Comparison of ENCODE assay signal across 8 cellular contexts in the genomic region with DNA sequence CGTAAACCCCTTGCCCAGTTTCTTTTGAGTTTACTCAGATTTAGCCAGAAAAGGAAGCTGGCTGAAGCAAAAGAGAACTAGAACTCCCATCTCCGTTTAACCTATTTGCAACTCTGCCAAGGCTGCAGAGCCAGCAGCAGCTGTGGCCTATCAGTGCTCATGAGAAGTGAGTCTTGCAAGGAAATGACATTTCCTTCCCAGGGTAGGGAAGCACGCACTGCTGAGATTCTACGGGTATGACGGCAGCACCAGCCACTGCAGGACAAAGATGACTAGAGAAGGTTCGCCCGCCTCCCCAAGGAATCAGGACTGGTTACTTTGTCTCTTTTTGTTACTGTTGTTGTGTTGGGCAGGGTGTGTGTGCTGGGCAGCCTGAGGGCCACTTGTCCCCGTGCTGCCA.
DNase-seq lines count a peak whose midpoint lies in the region; ATAC-seq and TF ChIP-seq lines count a peak whose summit lies in the region.

No MANE protein-coding gene starts in this region.

- peak overlapping the region; percentile 55 for H3K4me3 ChIP-seq in WI38 (ENCODE audit: low read depth, low read length)

- no peak overlapping the region for H3K27ac ChIP-seq in substantia nigra (ENCODE audit: low read depth, low read length, poor library complexity, severe bottlenecking)

- no peak for TF ChIP-seq CTCF in WI38 (IDR thresholded peaks at IDR 0.05; ENCODE audit: low read depth, low read length)

- ATAC-seq in GM18498 (IDR thresholded peaks at IDR 0.05; ENCODE audit: unreplicated experiment) (peak; percentile 79), HG02798 (IDR thresholded peaks at IDR 0.05; ENCODE audit: poor library complexity, unreplicated experiment) (peak; percentile 67)

- DNase-seq in iPS DF 19.7 (ENCODE audit: low read depth, low spot score) (peak; percentile 72), substantia nigra (lab: John Stamatoyannopoulos, UW) (peak in 31 of 49 donors; percentile 14 to 69 (median 36)), DMS53 (lab: John Stamatoyannopoulos, UW) (no peak), ACHN (no peak)
- no peak for DNase-seq in activated T-cell treated with anti-CD3 and anti-CD28 coated beads, Interleukin-2, amount 50 U/mL, for 1 hour

- in situ Hi-C loops in ACHN (cut with HindIII; ENCODE audit: low pct_ligation_motif_present, low pct_unique_long_range_greater_than_20kb, low sequenced_read_pairs), result no loop called here

Comparison
In these comparisons a context has a peak if more than half of its experiments do, and no peak if none do; other contexts are left out.
1. DNase-seq: peak in iPS DF 19.7 (single experiment) and substantia nigra (31 of 49); none in DMS53 (single experiment), ACHN (single experiment) and activated T-cell treated with anti-CD3 and anti-CD28 coated beads, Interleukin-2, amount 50 U/mL, for 1 hour (single experiment).